ENCODE assay signal across 8 cellular contexts in the genomic region with DNA sequence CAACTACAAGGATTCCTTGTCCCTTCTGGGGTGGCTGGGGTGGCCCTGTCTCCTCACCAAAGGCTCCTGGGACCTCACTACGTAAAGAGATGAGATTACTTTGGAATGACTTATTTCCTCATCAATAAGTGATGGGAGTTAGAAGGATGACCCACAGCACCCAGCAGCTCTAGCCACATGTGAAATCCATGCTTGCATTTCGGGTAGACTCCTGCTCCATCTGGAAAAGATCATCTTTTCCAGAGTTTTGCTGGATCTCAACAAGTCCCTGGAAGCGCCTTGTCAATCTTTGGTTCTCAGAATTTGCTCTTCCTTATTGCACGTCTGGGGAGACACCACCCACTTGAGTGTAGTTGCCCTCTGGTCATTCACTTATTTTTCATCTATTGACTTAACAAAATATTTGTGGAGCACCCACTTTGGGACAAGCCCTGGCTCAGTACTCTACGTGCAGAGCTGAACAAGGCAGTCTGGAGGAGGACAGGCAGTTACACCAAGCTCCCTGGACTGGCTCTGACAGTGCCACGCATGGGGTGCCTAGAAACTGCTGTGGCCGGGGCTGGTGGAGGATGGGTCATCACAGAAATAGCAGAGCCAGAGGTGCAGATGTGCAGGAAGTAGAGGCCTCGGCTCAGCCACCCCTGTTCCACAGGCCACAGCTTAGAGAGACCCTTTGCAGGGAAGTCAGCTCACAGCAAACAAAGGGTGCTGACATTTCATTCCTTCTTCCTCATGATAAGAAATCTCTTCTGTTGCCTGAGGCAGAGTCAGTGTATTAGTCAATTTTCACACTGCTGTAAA.
DNase-seq lines count a peak whose midpoint lies in the region; ATAC-seq and TF ChIP-seq lines count a peak whose summit lies in the region.

No MANE protein-coding gene starts in this region.

- in situ Hi-C loops in ACHN (cut with HindIII; ENCODE audit: low pct_ligation_motif_present, low pct_unique_long_range_greater_than_20kb, low sequenced_read_pairs): no loop called here

- no peak overlapping the region for H3K4me3 Mint-ChIP-seq in activated naive CD8-positive, alpha-beta T cell treated with anti-CD3 and anti-CD28 coated beads, Interleukin-2, amount 10 ng/mL, durations not matched to agents 7 days and 5 days
- H3K4me3 Mint-ChIP-seq in activated naive CD8-positive, alpha-beta T cell treated with anti-CD3 and anti-CD28 coated beads for 36 hours: no peak overlapping the region
- no peak overlapping the region for H3K4me3 Mint-ChIP-seq in H9

- WGBS in H9 (ENCODE audit: extremely low coverage, insufficient read length, low lambda C conversion rate): no CpG with 5 or more reads among the region's 8 CpGs

- ATAC-seq in activated naive CD8-positive, alpha-beta T cell treated with anti-CD3 and anti-CD28 coated beads, Interleukin-2, amount 10 ng/mL, durations not matched to agents 7 days and 5 days (ENCODE audit: low read depth): no peak
- no peak for ATAC-seq in stimulated activated naive CD8-positive, alpha-beta T cell treated with anti-CD3 and anti-CD28 coated beads, Interleukin-15, Interleukin-2, amounts not matched to agents 100 U/mL and 50 U/mL, for 24 hours

- no peak overlapping the region for H2BK120ac ChIP-seq in H9 (ENCODE audit: low read depth, low read length, poor library complexity, severe bottlenecking)

- H3K27me3 Mint-ChIP-seq in activated naive CD8-positive, alpha-beta T cell treated with anti-CD3 and anti-CD28 coated beads, Interleukin-2, amount 10 ng/mL, durations not matched to agents 7 days and 5 days: peaks cover 2% of the 10 kb centered on the region
- H3K27me3 Mint-ChIP-seq in activated naive CD8-positive, alpha-beta T cell treated with anti-CD3 and anti-CD28 coated beads for 36 hours: no peaks in the 10 kb centered on the region
- H3K27me3 Mint-ChIP-seq in H9 (ENCODE audit: low read depth): peaks cover 3% of the 10 kb centered on the region; the same call in 1 of the 2 replicates

- H4K20me1 ChIP-seq in H9 (ENCODE audit: control insufficient read depth, insufficient read depth, insufficient read length): peaks cover 2% of the 10 kb centered on the region

- H2AFZ ChIP-seq in H9 (ENCODE audit: low read length): no peak overlapping the region

- no peak overlapping the region for H3K4me3 ChIP-seq in fibroblast of villous mesenchyme (ENCODE audit: low read depth, low read length)

- no peaks in the 10 kb centered on the region for H3K36me3 Mint-ChIP-seq in activated naive CD8-positive, alpha-beta T cell treated with anti-CD3 and anti-CD28 coated beads, Interleukin-2, amount 10 ng/mL, durations not matched to agents 7 days and 5 days
- H3K36me3 Mint-ChIP-seq in activated naive CD8-positive, alpha-beta T cell treated with anti-CD3 and anti-CD28 coated beads for 36 hours: peaks cover 1% of the 10 kb centered on the region
- H3K36me3 Mint-ChIP-seq in H9 (ENCODE audit: insufficient read depth in 1 of 3, low read depth in 3 of 3): no peaks in the 10 kb centered on the region; a peak in 1 of 7 replicates

- no peak overlapping the region for H4K5ac ChIP-seq in H9 (ENCODE audit: insufficient read length, low read depth, low read length)

- no peaks in the 10 kb centered on the region for H3K4me1 ChIP-seq in H9 (ENCODE audit: insufficient read depth, low read length)

- no peak overlapping the region for H3K27ac ChIP-seq in H9 (ENCODE audit: insufficient read length, low read depth, low read length)

- H2BK20ac ChIP-seq in H9 (ENCODE audit: low read depth, low read length, poor library complexity, severe bottlenecking): no peak overlapping the region

- H3K9me3 Mint-ChIP-seq in activated naive CD8-positive, alpha-beta T cell treated with anti-CD3 and anti-CD28 coated beads, Interleukin-2, amount 10 ng/mL, durations not matched to agents 7 days and 5 days: no peaks in the 10 kb centered on the region
- H3K9me3 Mint-ChIP-seq in activated naive CD8-positive, alpha-beta T cell treated with anti-CD3 and anti-CD28 coated beads for 36 hours: no peaks in the 10 kb centered on the region
- H3K9me3 Mint-ChIP-seq in H9: no peaks in the 10 kb centered on the region

- H3K4me2 ChIP-seq in H9 (ENCODE audit: insufficient read depth, insufficient read length, low read length): no peak overlapping the region

- no peak overlapping the region for H3K9ac ChIP-seq in H9 (ENCODE audit: extremely low read depth, insufficient read length, low read length)

- no peaks in the 10 kb centered on the region for H3K79me2 ChIP-seq in H9 (ENCODE audit: insufficient read depth, low read length)

- TF ChIP-seq CTCF in fibroblast of villous mesenchyme (IDR thresholded peaks at IDR 0.05; ENCODE audit: insufficient read depth, low read depth, low read length): no peak
- no peak for TF ChIP-seq CTCF in H9 (conservative IDR thresholded peaks at IDR 0.05)

- H3K4ac ChIP-seq in H9 (ENCODE audit: low read depth, low read length): no peak overlapping the region

- no peak overlapping the region for H2BK5ac ChIP-seq in H9 (ENCODE audit: insufficient read length, low read length)

- peaks cover 4% of the 10 kb centered on the region for H3K4me1 Mint-ChIP-seq in activated naive CD8-positive, alpha-beta T cell treated with anti-CD3 and anti-CD28 coated beads, Interleukin-2, amount 10 ng/mL, durations not matched to agents 7 days and 5 days
- H3K4me1 Mint-ChIP-seq in activated naive CD8-positive, alpha-beta T cell treated with anti-CD3 and anti-CD28 coated beads for 36 hours: no peaks in the 10 kb centered on the region
- peaks cover 5 to 9% of the 10 kb centered on the region in 2 experiments for H3K4me1 Mint-ChIP-seq in H9

- POLR2A ChIA-PET in activated naive CD8-positive, alpha-beta T cell treated with anti-CD3 and anti-CD28 coated beads, Interleukin-2, amount 10 ng/mL, durations not matched to agents 7 days and 5 days (lab: Charles Lee): no interaction called here

- H3K56ac ChIP-seq in H9 (ENCODE audit: insufficient read length, low read depth, low read length): no peak overlapping the region

- H4K91ac ChIP-seq in H9 (ENCODE audit: insufficient read length, low read depth, low read length): no peak overlapping the region

- no peak overlapping the region for H3K18ac ChIP-seq in H9 (ENCODE audit: insufficient read length, low read depth, low read length)

- no peaks in the 10 kb centered on the region for H3K9me3 ChIP-seq in H9 (ENCODE audit: control insufficient read depth, low read depth, low read length)

- H2AK5ac ChIP-seq in H9 (ENCODE audit: insufficient read length, low read length): no peak overlapping the region

- H2BK12ac ChIP-seq in H9 (ENCODE audit: insufficient read length, low read depth, low read length): no peak overlapping the region

- no peak overlapping the region for H2BK15ac ChIP-seq in H9 (ENCODE audit: low read depth, low read length)

- H3T11ph ChIP-seq in H9 (ENCODE audit: low read length): no peak overlapping the region

- H3K14ac ChIP-seq in H9 (ENCODE audit: insufficient read depth, low read length): no peak overlapping the region

- H4K8ac ChIP-seq in H9 (replicated peaks; ENCODE audit: insufficient read length, low read depth, low read length): no peak overlapping the region

- no peak for DNase-seq in activated naive CD8-positive, alpha-beta T cell treated with anti-CD3 and anti-CD28 coated beads, Interleukin-2, amount 10 ng/mL, durations not matched to agents 7 days and 5 days
- DNase-seq in activated naive CD8-positive, alpha-beta T cell treated with anti-CD3 and anti-CD28 coated beads for 36 hours: no peak
- DNase-seq in NCI-H226: peak; percentile 67
- peak; percentile 89 for DNase-seq in fibroblast of villous mesenchyme (ENCODE audit: low read depth)
- peak; percentile 65 for DNase-seq in ureter (ENCODE audit: low spot score)
- no peak for DNase-seq in ACHN
- no peak for DNase-seq in H9
- DNase-seq in stimulated activated naive CD8-positive, alpha-beta T cell treated with anti-CD3 and anti-CD28 coated beads, Interleukin-15, Interleukin-2, amounts not matched to agents 100 U/mL and 50 U/mL, for 24 hours: no peak

- no peaks in the 10 kb centered on the region for H3K27me3 ChIP-seq in H9 (ENCODE audit: insufficient read depth, low read length)

- no peaks in the 10 kb centered on the region for H3K79me1 ChIP-seq in H9 (ENCODE audit: insufficient read depth, low read depth, low read length, poor library complexity, severe bottlenecking)

- H3K23ac ChIP-seq in H9 (ENCODE audit: insufficient read length, low read depth, low read length): no peak overlapping the region

- H3K23me2 ChIP-seq in H9 (ENCODE audit: insufficient read length, low read depth, low read length, poor library complexity, severe bottlenecking): no peaks in the 10 kb centered on the region

- H3K27ac Mint-ChIP-seq in activated naive CD8-positive, alpha-beta T cell treated with anti-CD3 and anti-CD28 coated beads, Interleukin-2, amount 10 ng/mL, durations not matched to agents 7 days and 5 days: peak overlapping the region; percentile 9
- H3K27ac Mint-ChIP-seq in activated naive CD8-positive, alpha-beta T cell treated with anti-CD3 and anti-CD28 coated beads for 36 hours: no peak overlapping the region
- no peak overlapping the region; a peak in 2 of 7 replicates for H3K27ac Mint-ChIP-seq in H9

Comparison
In these comparisons a context has a peak if more than half of its experiments do, and no peak if none do; other contexts are left out.
1. DNase-seq: peak in NCI-H226 (single experiment), fibroblast of villous mesenchyme (single experiment) and ureter (single experiment); none in activated naive CD8-positive, alpha-beta T cell treated with anti-CD3 and anti-CD28 coated beads, Interleukin-2, amount 10 ng/mL, durations not matched to agents 7 days and 5 days (single experiment), activated naive CD8-positive, alpha-beta T cell treated with anti-CD3 and anti-CD28 coated beads for 36 hours (single experiment), ACHN (single experiment), H9 (single experiment) and stimulated activated naive CD8-positive, alpha-beta T cell treated with anti-CD3 and anti-CD28 coated beads, Interleukin-15, Interleukin-2, amounts not matched to agents 100 U/mL and 50 U/mL, for 24 hours (single experiment).